Comparison of ENCODE assay signal across 1 cellular context in genomic region chr18:9914584-9915290, GRCh38.
TF ChIP-seq lines count a peak whose summit lies in the region.

No MANE protein-coding gene starts in this region.

TF ChIP-seq in WTC11, 78 proteins besides CTCF, POLR2A, EP300 and RAD21 (continued from another document):
- TF ChIP-seq JUN (CRISPR knock-in tag; IDR thresholded peaks at IDR 0.05) (no peak), ZNF138 (CRISPR knock-in tag; conservative IDR thresholded peaks at IDR 0.05) (no peak), KAT7 (CRISPR knock-in tag; IDR thresholded peaks at IDR 0.05; ENCODE audit: borderline replicate concordance) (0 out of 2 replicates have a peak, but pooled peaks have one; percentile 45)
- TF ChIP-seq, protein P1, sequence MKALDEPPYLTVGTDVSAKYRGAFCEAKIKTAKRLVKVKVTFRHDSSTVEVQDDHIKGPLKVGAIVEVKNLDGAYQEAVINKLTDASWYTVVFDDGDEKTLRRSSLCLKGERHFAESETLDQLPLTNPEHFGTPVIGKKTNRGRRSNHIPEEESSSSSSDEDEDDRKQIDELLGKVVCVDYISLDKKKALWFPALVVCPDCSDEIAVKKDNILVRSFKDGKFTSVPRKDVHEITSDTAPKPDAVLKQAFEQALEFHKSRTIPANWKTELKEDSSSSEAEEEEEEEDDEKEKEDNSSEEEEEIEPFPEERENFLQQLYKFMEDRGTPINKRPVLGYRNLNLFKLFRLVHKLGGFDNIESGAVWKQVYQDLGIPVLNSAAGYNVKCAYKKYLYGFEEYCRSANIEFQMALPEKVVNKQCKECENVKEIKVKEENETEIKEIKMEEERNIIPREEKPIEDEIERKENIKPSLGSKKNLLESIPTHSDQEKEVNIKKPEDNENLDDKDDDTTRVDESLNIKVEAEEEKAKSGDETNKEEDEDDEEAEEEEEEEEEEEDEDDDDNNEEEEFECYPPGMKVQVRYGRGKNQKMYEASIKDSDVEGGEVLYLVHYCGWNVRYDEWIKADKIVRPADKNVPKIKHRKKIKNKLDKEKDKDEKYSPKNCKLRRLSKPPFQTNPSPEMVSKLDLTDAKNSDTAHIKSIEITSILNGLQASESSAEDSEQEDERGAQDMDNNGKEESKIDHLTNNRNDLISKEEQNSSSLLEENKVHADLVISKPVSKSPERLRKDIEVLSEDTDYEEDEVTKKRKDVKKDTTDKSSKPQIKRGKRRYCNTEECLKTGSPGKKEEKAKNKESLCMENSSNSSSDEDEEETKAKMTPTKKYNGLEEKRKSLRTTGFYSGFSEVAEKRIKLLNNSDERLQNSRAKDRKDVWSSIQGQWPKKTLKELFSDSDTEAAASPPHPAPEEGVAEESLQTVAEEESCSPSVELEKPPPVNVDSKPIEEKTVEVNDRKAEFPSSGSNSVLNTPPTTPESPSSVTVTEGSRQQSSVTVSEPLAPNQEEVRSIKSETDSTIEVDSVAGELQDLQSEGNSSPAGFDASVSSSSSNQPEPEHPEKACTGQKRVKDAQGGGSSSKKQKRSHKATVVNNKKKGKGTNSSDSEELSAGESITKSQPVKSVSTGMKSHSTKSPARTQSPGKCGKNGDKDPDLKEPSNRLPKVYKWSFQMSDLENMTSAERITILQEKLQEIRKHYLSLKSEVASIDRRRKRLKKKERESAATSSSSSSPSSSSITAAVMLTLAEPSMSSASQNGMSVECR (CRISPR knock-in tag; IDR thresholded peaks at IDR 0.05; ENCODE audit: borderline replicate concordance): 0 out of 2 replicates have a peak, but pooled peaks have one; percentile 43
